ENCODE assay signal across 19 cellular contexts in genomic region chr22:32698926-32699619, GRCh38.
DNase-seq lines count a peak whose midpoint lies in the region; ATAC-seq and TF ChIP-seq lines count a peak whose summit lies in the region.
"Had no signal": no experiment of that assay in that cellular context is flagged by ENCODE, and none has a peak within 500 bp of the region (broad histone marks: within the 10 kb centered on the region; RNA-seq: fewer than 3 reads in every experiment).

No MANE protein-coding gene starts in this region.

- peak; percentile 72 for ATAC-seq in gastroesophageal sphincter
- peak; percentile 20 for ATAC-seq in mucosa of descending colon
- ATAC-seq in HG03469 (IDR thresholded peaks at IDR 0.05; ENCODE audit: unreplicated experiment), result no peak
- ATAC-seq: activated CD4-positive, alpha-beta T cell treated with anti-CD3 and anti-CD28 coated beads for 36 hours; naive thymus-derived CD8-positive, alpha-beta T cell had no signal

- CTCF ChIA-PET in PC-9 (lab: Charles Lee), result no interaction called here

- TF ChIP-seq EP300 in gastroesophageal sphincter (IDR thresholded peaks at IDR 0.05) (no peak), suprapubic skin (IDR thresholded peaks at IDR 0.05) (no peak)

- H3K9me3 ChIP-seq in PC-9 (ENCODE audit: insufficient read depth, low read depth) (peaks cover 13% of the 10 kb centered on the region), gastroesophageal sphincter (peaks cover 0 to 15% (median 0%) of the 10 kb centered on the region in 3 donors), mucosa of descending colon (no peaks in the 10 kb centered on the region), suprapubic skin (no peaks in the 10 kb centered on the region)

- peaks cover 71% of the 10 kb centered on the region for H3K4me1 ChIP-seq in PC-9 (replicated peaks; ENCODE audit: insufficient read depth)
- peaks cover 0 to 19% (median 0%) of the 10 kb centered on the region in 3 donors for H3K4me1 ChIP-seq in gastroesophageal sphincter
- H3K4me1 ChIP-seq in mucosa of descending colon (ENCODE audit: low read depth), result no peaks in the 10 kb centered on the region
- peaks cover 30% of the 10 kb centered on the region for H3K4me1 ChIP-seq in suprapubic skin
- H3K4me1 ChIP-seq: BLaER1 treated with 17β-estradiol and CSF1 and Interleukin-3, amounts not matched to agents 10 nM and 100 nM had no signal

- no peaks in the 10 kb centered on the region for H3K9me2 ChIP-seq in PC-9 (ENCODE audit: insufficient read depth)

- POLR2A ChIA-PET in PC-9 (lab: Charles Lee; ENCODE audit: unreplicated experiment), result no interaction called here

- H3F3A ChIP-seq in PC-9 (ENCODE audit: insufficient read depth, low read depth), result peaks cover 46% of the 10 kb centered on the region

- 34 to 88% methylated on average over 1 to 8 of the region's 9 CpGs for WGBS in gastroesophageal sphincter (ENCODE audit: low coverage in 1 of 2), 2 donors
- WGBS in suprapubic skin, result 72% methylated on average over 9 of the region's 9 CpGs

- TF ChIP-seq CTCF in PC-9 (conservative IDR thresholded peaks at IDR 0.05) (no peak), gastroesophageal sphincter (IDR thresholded peaks at IDR 0.05) (no peak), mucosa of descending colon (IDR thresholded peaks at IDR 0.05) (no peak), suprapubic skin (IDR thresholded peaks at IDR 0.05) (no peak)

- H3K4me3 ChIP-seq in PC-9, result no peak overlapping the region
- H3K4me3 ChIP-seq in gastroesophageal sphincter, result no peak overlapping the region
- H3K4me3 ChIP-seq in mucosa of descending colon, result no peak overlapping the region
- no peak overlapping the region for H3K4me3 ChIP-seq in suprapubic skin
- H3K4me3 ChIP-seq: BLaER1 treated with 17β-estradiol and CSF1 and Interleukin-3, amounts not matched to agents 10 nM and 100 nM had no signal

- BruUV-seq in PC-9 (replicated peaks; lab: Mats Ljungman, UMichigan), result no TSS peak

- intact Hi-C loops in PC-9 (cut with micrococcal nuclease; ENCODE audit: unreplicated experiment) (loop anchor here (5.0 kb wide), 3 partner anchors 83 to 98 kb away; no protein-coding TSS in a partner anchor), mucosa of descending colon (cut with DNase I, micrococcal nuclease) (no loop called here)

- no peaks in the 10 kb centered on the region for H3K79me2 ChIP-seq in PC-9 (ENCODE audit: low read depth)

- H4K20me1 ChIP-seq in PC-9 (ENCODE audit: insufficient read depth), result no peaks in the 10 kb centered on the region
- H4K20me1 ChIP-seq: BLaER1 treated with 17β-estradiol and CSF1 and Interleukin-3, amounts not matched to agents 10 nM and 100 nM had no signal

- DNase-seq in PC-9 (no peak), mucosa of descending colon (peak in 2 of 3 donors; percentile 19 to 40), suprapubic skin (ENCODE audit: low spot score in 2 of 2) (peak in 1 of 2 donors; percentile 83), NCI-H510A treated with DMSO at 0.1 percent for 48 hours (lab: John Stamatoyannopoulos, UW) (no peak), NCI-H1105 treated with DMSO at 0.1 percent for 48 hours (lab: John Stamatoyannopoulos, UW) (no peak), amygdala (lab: John Stamatoyannopoulos, UW) (no peak)
- DNase-seq: ACHN; activated CD4-positive, alpha-beta T cell treated with anti-CD3 and anti-CD28 coated beads for 36 hours; endodermal cell; hippocampal formation; naive thymus-derived CD8-positive, alpha-beta T cell; NCI-H1417; NCI-H526; stimulated activated naive CD4-positive, alpha-beta T cell treated with Interleukin-2 at 50 U/mL for 16 hours; SW 1271 had no signal

- H3K36me3 ChIP-seq in PC-9 (ENCODE audit: low read depth) (no peaks in the 10 kb centered on the region), gastroesophageal sphincter (no peaks in the 10 kb centered on the region), mucosa of descending colon (ENCODE audit: low read depth) (no peaks in the 10 kb centered on the region), suprapubic skin (no peaks in the 10 kb centered on the region)
- H3K36me3 ChIP-seq: BLaER1 treated with 17β-estradiol and CSF1 and Interleukin-3, amounts not matched to agents 10 nM and 100 nM had no signal

- peak overlapping the region; percentile 26 for H3K4me2 ChIP-seq in PC-9
- H3K4me2 ChIP-seq: BLaER1 treated with 17β-estradiol and CSF1 and Interleukin-3, amounts not matched to agents 10 nM and 100 nM had no signal

- peak overlapping the region; percentile 67; the same call in 1 of the 2 replicates for H3K27ac ChIP-seq in PC-9
- peak overlapping the region in 3 of 4 donors; percentile 65 to 68 (median 68) for H3K27ac ChIP-seq in gastroesophageal sphincter
- peak overlapping the region; percentile 75 for H3K27ac ChIP-seq in suprapubic skin
- H3K27ac ChIP-seq: BLaER1 treated with 17β-estradiol and CSF1 and Interleukin-3, amounts not matched to agents 10 nM and 100 nM; RWPE1 had no signal

- no peak overlapping the region for H2AFZ ChIP-seq in PC-9

- no peak for TF ChIP-seq POLR2A in gastroesophageal sphincter (IDR thresholded peaks at IDR 0.05)
- no peak for TF ChIP-seq POLR2A in suprapubic skin (IDR thresholded peaks at IDR 0.05)

- H3K27me3 ChIP-seq in PC-9 (ENCODE audit: insufficient read depth, low read depth) (no peaks in the 10 kb centered on the region), gastroesophageal sphincter (no peaks in the 10 kb centered on the region), suprapubic skin (no peaks in the 10 kb centered on the region)
- H3K27me3 ChIP-seq: BLaER1 treated with 17β-estradiol and CSF1 and Interleukin-3, amounts not matched to agents 10 nM and 100 nM had no signal

Comparison
In these comparisons a context has a peak if more than half of its experiments do, and no peak if none do; other contexts are left out.
1. DNase-seq: peak in mucosa of descending colon (2 of 3); none in PC-9 (0 of 2), NCI-H510A treated with DMSO at 0.1 percent for 48 hours (single experiment), NCI-H1105 treated with DMSO at 0.1 percent for 48 hours (single experiment) and amygdala (0 of 56).
2. Peak in every context shown above with its lines, with median percentiles within 50 percentile points of each other: H3K27ac ChIP-seq.